Comparison of ENCODE assay signal across 33 cellular contexts in the genomic region with DNA sequence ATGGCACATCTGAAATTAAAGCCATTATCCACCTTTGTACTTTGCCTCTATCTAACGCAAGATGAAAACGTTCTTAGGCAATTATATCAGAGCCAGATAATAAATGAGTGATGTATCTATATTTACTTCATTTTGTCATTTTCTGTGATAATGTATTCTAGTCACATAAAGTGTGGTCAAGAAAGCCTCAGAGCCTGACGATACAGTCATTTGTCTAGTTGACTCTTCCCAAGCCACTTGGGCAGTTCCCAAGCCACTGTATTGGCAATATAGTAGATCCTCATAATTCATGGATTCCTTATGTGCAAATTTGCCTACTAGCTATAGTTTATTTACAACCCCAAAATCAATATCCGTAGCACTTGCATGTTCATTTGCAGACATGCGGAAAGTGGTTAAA. TPM values are rescaled to one million over a fixed set of nuclear protein-coding genes. Genes with fewer than 3 reads are reported as not detected.
"Had no signal": no experiment of that assay in that cellular context is flagged by ENCODE, and none has a peak within 500 bp of the region (broad histone marks: within the 10 kb centered on the region; RNA-seq: fewer than 3 reads in every experiment).

No MANE protein-coding gene starts in this region.

- H3K9me3 Mint-ChIP-seq: stimulated activated effector memory CD8-positive, alpha-beta T cell treated with anti-CD3 and anti-CD28 coated beads, Interleukin-12 subunit alpha, Interleukin-12 subunit beta, amount 100 ng/mL, for 72 hours; stimulated activated memory B cell treated with anti-CD40 and anti-IgM and Interleukin-4, amounts not matched to agents 10 μg/mL and 1 μg/mL and 100 μg/mL, for 72 hours; stimulated activated naive B cell treated with anti-CD40 and anti-IgM and Interleukin-4, amounts not matched to agents 10 μg/mL and 1 μg/mL and 100 μg/mL, for 72 hours; stimulated activated naive CD8-positive, alpha-beta T cell treated with anti-CD3 and anti-CD28 coated beads, Interleukin-15, amount 100 ng/mL, for 72 hours; stimulated activated naive CD8-positive, alpha-beta T cell treated with anti-CD3 and anti-CD28 coated beads, Interleukin-15, Interleukin-2, amounts not matched to agents 100 ng/mL and 50 ng/mL, for 24 hours; type B pancreatic cell had no signal

- H3K36me3 Mint-ChIP-seq: stimulated activated effector memory CD8-positive, alpha-beta T cell treated with anti-CD3 and anti-CD28 coated beads, Interleukin-12 subunit alpha, Interleukin-12 subunit beta, amount 100 ng/mL, for 72 hours; stimulated activated memory B cell treated with anti-CD40 and anti-IgM and Interleukin-4, amounts not matched to agents 10 μg/mL and 1 μg/mL and 100 μg/mL, for 72 hours; stimulated activated naive B cell treated with anti-CD40 and anti-IgM and Interleukin-4, amounts not matched to agents 10 μg/mL and 1 μg/mL and 100 μg/mL, for 72 hours; type B pancreatic cell had no signal

- H3K27ac ChIP-seq: stomach, suprapubic skin, testis, thoracic aorta, thyroid gland, tibial artery, tibial nerve, transverse colon, upper lobe of left lung, upper lobe of right lung, uterus, vagina had no signal

- H3K4me3 ChIP-seq: stomach, suprapubic skin, testis, thoracic aorta, thyroid gland, tibial artery, tibial nerve, transverse colon, upper lobe of left lung, upper lobe of right lung, uterus, vagina had no signal

- FAIRE-seq: urothelium cell line had no signal

- DNase-seq: stimulated activated CD4-positive, alpha-beta T cell treated with anti-CD3 and anti-CD28 coated beads, Interleukin-2, amount 100 ng/mL, for 48 hours; stimulated activated CD4-positive, alpha-beta T cell treated with anti-CD3 and anti-CD28 coated beads, Interleukin-4, amount 100 ng/mL, for 1 hour; stimulated activated CD4-positive, alpha-beta T cell treated with anti-CD3 and anti-CD28 coated beads, Interleukin-4, amount 100 ng/mL, for 24 hours; stimulated activated CD4-positive, alpha-beta T cell treated with anti-CD3 and anti-CD28 coated beads, Interleukin-4, amount 100 ng/mL, for 4 hours; stimulated activated CD8-positive, alpha-beta memory T cell treated with anti-CD3 and anti-CD28 coated beads, Interleukin-4, amount 100 ng/mL, for 48 hours; stimulated activated naive B cell treated with anti-CD40 and anti-IgM and Interleukin-4, amounts not matched to agents 10 μg/mL and 1 μg/mL and 100 μg/mL, for 72 hours; stimulated activated naive CD4-positive, alpha-beta T cell; stimulated activated naive CD4-positive, alpha-beta T cell treated with Interleukin-2 at 50 U/mL for 16 hours; stimulated activated naive CD8-positive, alpha-beta T cell treated with anti-CD3 and anti-CD28 coated beads, Interleukin-15, amount 100 ng/mL, for 72 hours; stimulated activated naive CD8-positive, alpha-beta T cell treated with anti-CD3 and anti-CD28 coated beads, Interleukin-15, Interleukin-2, amounts not matched to agents 100 U/mL and 50 U/mL, for 24 hours; stomach; substantia nigra; testis; thyroid gland; tibial artery; transverse colon; trophoblast cell; upper lobe of left lung; upper lobe of right lung; uterus had no signal

- H3K27me3 Mint-ChIP-seq: stimulated activated naive CD8-positive, alpha-beta T cell treated with anti-CD3 and anti-CD28 coated beads, Interleukin-15, amount 100 ng/mL, for 72 hours had no signal

- H3K4me3 Mint-ChIP-seq: stimulated activated effector memory CD8-positive, alpha-beta T cell treated with anti-CD3 and anti-CD28 coated beads, Interleukin-12 subunit alpha, Interleukin-12 subunit beta, amount 100 ng/mL, for 72 hours; stimulated activated memory B cell treated with anti-CD40 and anti-IgM and Interleukin-4, amounts not matched to agents 10 μg/mL and 1 μg/mL and 100 μg/mL, for 72 hours; stimulated activated naive B cell treated with anti-CD40 and anti-IgM and Interleukin-4, amounts not matched to agents 10 μg/mL and 1 μg/mL and 100 μg/mL, for 72 hours; stimulated activated naive CD8-positive, alpha-beta T cell treated with anti-CD3 and anti-CD28 coated beads, Interleukin-15, amount 100 ng/mL, for 72 hours; stimulated activated naive CD8-positive, alpha-beta T cell treated with anti-CD3 and anti-CD28 coated beads, Interleukin-15, Interleukin-2, amounts not matched to agents 100 ng/mL and 50 ng/mL, for 24 hours; type B pancreatic cell had no signal

- H3K27me3 ChIP-seq: stomach, suprapubic skin, testis, thyroid gland, tibial artery, tibial nerve, transverse colon, upper lobe of left lung, upper lobe of right lung, uterus, vagina had no signal

- H3K36me3 ChIP-seq: stomach, suprapubic skin, thoracic aorta, thyroid gland, tibial artery, tibial nerve, transverse colon, upper lobe of left lung, upper lobe of right lung, uterus, vagina had no signal

- H3K9me3 ChIP-seq: stomach, suprapubic skin, testis, thoracic aorta, thyroid gland, tibial artery, tibial nerve, transverse colon, upper lobe of left lung, upper lobe of right lung, uterus, vagina had no signal

- H3K4me1 Mint-ChIP-seq: stimulated activated memory B cell treated with anti-CD40 and anti-IgM and Interleukin-4, amounts not matched to agents 10 μg/mL and 1 μg/mL and 100 μg/mL, for 72 hours had no signal

- H3K27ac Mint-ChIP-seq: stimulated activated effector memory CD8-positive, alpha-beta T cell treated with anti-CD3 and anti-CD28 coated beads, Interleukin-12 subunit alpha, Interleukin-12 subunit beta, amount 100 ng/mL, for 72 hours; stimulated activated memory B cell treated with anti-CD40 and anti-IgM and Interleukin-4, amounts not matched to agents 10 μg/mL and 1 μg/mL and 100 μg/mL, for 72 hours; stimulated activated naive B cell treated with anti-CD40 and anti-IgM and Interleukin-4, amounts not matched to agents 10 μg/mL and 1 μg/mL and 100 μg/mL, for 72 hours; stimulated activated naive CD8-positive, alpha-beta T cell treated with anti-CD3 and anti-CD28 coated beads, Interleukin-15, amount 100 ng/mL, for 72 hours; type B pancreatic cell had no signal

- H3K4me1 ChIP-seq: stomach, suprapubic skin, testis, thyroid gland, tibial artery, transverse colon, upper lobe of left lung, upper lobe of right lung, uterus, vagina had no signal

RNA-seq across cellular contexts. Expression of gene HOATZ, which starts 7.8 kb away (rescaled TPM):
- total RNA-seq: stomach, subcutaneous adipose tissue, suprapubic skin, thoracic aorta, thyroid gland, tibial nerve, transverse colon, upper lobe of right lung, ureter, urinary bladder, vagina had no signal

RNA-seq across cellular contexts. Expression of gene BTG4, which starts 10.2 kb away (rescaled TPM):
- total RNA-seq: stomach, subcutaneous adipose tissue, suprapubic skin, temporal lobe, thoracic aorta, thyroid gland, tibial nerve, transverse colon, upper lobe of right lung, ureter, urinary bladder, uterus, vagina had no signal
